Comparison of ENCODE assay signal across 28 cellular contexts in genomic region chrX:50707376-50707775, GRCh38.
A peak's percentile ranks its signal among the peaks of the same experiment; 100 is the strongest.
DNase-seq lines count a peak whose midpoint lies in the region; ATAC-seq, FAIRE-seq and TF ChIP-seq lines count a peak whose summit lies in the region.
"Had no signal": no experiment of that assay in that cellular context is flagged by ENCODE, and none has a peak within 500 bp of the region (broad histone marks: within the 10 kb centered on the region; RNA-seq: fewer than 3 reads in every experiment).

No MANE protein-coding gene starts in this region.

- no peak overlapping the region for H2BK5ac ChIP-seq in trophoblast cell (ENCODE audit: low read depth, low read length, poor library complexity)

- no peak overlapping the region for H2BK12ac ChIP-seq in trophoblast cell (ENCODE audit: low read length)

- H3K9me3 ChIP-seq in breast epithelium (no peaks in the 10 kb centered on the region), hepatocyte (ENCODE audit: low read depth) (no peaks in the 10 kb centered on the region), trophoblast cell (ENCODE audit: insufficient read depth, low read depth, low read length) (no peaks in the 10 kb centered on the region)

- peaks cover 0 to 61% of the 10 kb centered on the region in 2 donors for H3K27me3 ChIP-seq in breast epithelium
- no peaks in the 10 kb centered on the region for H3K27me3 ChIP-seq in hepatocyte
- no peaks in the 10 kb centered on the region for H3K27me3 ChIP-seq in trophoblast cell (ENCODE audit: insufficient read depth, low read length)

- no peak overlapping the region for H3K4ac ChIP-seq in trophoblast cell (ENCODE audit: low read depth, low read length)

- peak; percentile 77 for FAIRE-seq in RCC 7860 (lab: Jason Lieb, UNC)
- FAIRE-seq: A204.1, HTR-8/SVneo, urothelium cell line had no signal

- TF ChIP-seq CTCF in MCF 10A (IDR thresholded peaks at IDR 0.05; ENCODE audit: unreplicated experiment) (no peak), breast epithelium (IDR thresholded peaks at IDR 0.05) (no peak), hepatocyte (IDR thresholded peaks at IDR 0.05; ENCODE audit: poor library complexity) (no peak), type B pancreatic cell (conservative IDR thresholded peaks at IDR 0.05) (no peak)

- H4K12ac ChIP-seq in trophoblast cell (ENCODE audit: low read depth, low read length): no peak overlapping the region

- no peak overlapping the region for H3K23ac ChIP-seq in trophoblast cell (ENCODE audit: low read length)

- H3K9me2 ChIP-seq in hepatocyte (replicated peaks; ENCODE audit: insufficient read depth): no peaks in the 10 kb centered on the region

- H3K9me3 Mint-ChIP-seq in MCF 10A (ENCODE audit: unreplicated experiment): no peaks in the 10 kb centered on the region
- no peaks in the 10 kb centered on the region for H3K9me3 Mint-ChIP-seq in type B pancreatic cell
- H3K9me3 Mint-ChIP-seq in activated T-cell treated with anti-CD3 and anti-CD28 coated beads, Interleukin-2, amount 50 U/mL, for 4 hours: no peaks in the 10 kb centered on the region
- H3K9me3 Mint-ChIP-seq: activated CD4-positive, alpha-beta T cell treated with anti-CD3 and anti-CD28 coated beads, Interleukin-2, amount 10 ng/mL, durations not matched to agents 24 days and 14 days had no signal

- intact Hi-C loops in MCF 10A (cut with micrococcal nuclease): no loop called here
- intact Hi-C loops in breast epithelium (cut with DNase I; ENCODE audit: low total_unique reads): no loop called here

- DNase-seq in MCF 10A (ENCODE audit: unreplicated experiment) (peak; percentile 26), breast epithelium (ENCODE audit: low spot score in 2 of 2) (no peak), RCC 7860 (ENCODE audit: low spot score) (peak; percentile 3), hepatocyte (ENCODE audit: low spot score) (peak; percentile 23), type B pancreatic cell (ENCODE audit: extremely low spot score, unreplicated experiment) (no peak), trophoblast cell (no peak)
- no peak for DNase-seq in stimulated activated CD4-positive, alpha-beta T cell treated with anti-CD3 and anti-CD28 coated beads, Interleukin-4, amount 100 ng/mL, for 24 hours
- DNase-seq in activated T-cell treated with anti-CD3 and anti-CD28 coated beads, Interleukin-2, amount 50 U/mL, for 4 hours: no peak
- DNase-seq: activated CD4-positive, alpha-beta T cell treated with anti-CD3 and anti-CD28 coated beads, Interleukin-2, amount 10 ng/mL, durations not matched to agents 24 days and 14 days; activated naive CD4-positive, alpha-beta T cell treated with Interleukin-2 at 50 U/mL for 16 hours; activated T-cell treated with anti-CD3 and anti-CD28 coated beads, Interleukin-2, amount 50 U/mL, for 48 hours; cortex of kidney; DMS53; GDM1; KG1; mesendoderm; MV-4-11; naive B cell; NCI-H187 treated with DMSO at 0.1 percent for 48 hours; NCI-H226; RPMI8226; stimulated activated CD4-positive, alpha-beta T cell treated with anti-CD3 and anti-CD28 coated beads, Interleukin-1b, Interleukin-23, amount 100 ng/mL, for 48 hours had no signal

- H3K9ac ChIP-seq in trophoblast cell (ENCODE audit: low read length): no peak overlapping the region

- CTCF ChIA-PET in MCF 10A (lab: Yijun Ruan, JAX): interaction anchor here (0.7 to 1.4 kb wide), 4 partner anchors 8 to 1569 kb away, joined by 3 to 4 read pairs (median 4); no protein-coding TSS in a partner anchor

- no peak overlapping the region for H3K14ac ChIP-seq in trophoblast cell (ENCODE audit: low read length)

- no peak for ATAC-seq in activated T-cell treated with anti-CD3 and anti-CD28 coated beads, Interleukin-2, amount 50 U/mL, for 4 hours
- ATAC-seq: SK-N-SH treated with all-trans-retinoic acid at 6 μM for 48 hours had no signal

- no peak overlapping the region for H3K18ac ChIP-seq in trophoblast cell (ENCODE audit: low read length)

- H3K4me3 Mint-ChIP-seq in MCF 10A (ENCODE audit: unreplicated experiment): no peak overlapping the region
- H3K4me3 Mint-ChIP-seq in type B pancreatic cell: no peak overlapping the region
- H3K4me3 Mint-ChIP-seq in activated T-cell treated with anti-CD3 and anti-CD28 coated beads, Interleukin-2, amount 50 U/mL, for 4 hours: no peak overlapping the region
- H3K4me3 Mint-ChIP-seq: activated CD4-positive, alpha-beta T cell treated with anti-CD3 and anti-CD28 coated beads, Interleukin-2, amount 10 ng/mL, durations not matched to agents 24 days and 14 days; naive B cell had no signal

- H3K79me2 ChIP-seq in hepatocyte (no peaks in the 10 kb centered on the region), trophoblast cell (ENCODE audit: control insufficient read depth, insufficient read depth, low read length, poor library complexity) (no peaks in the 10 kb centered on the region)

- no peaks in the 10 kb centered on the region for H4K20me1 ChIP-seq in hepatocyte (ENCODE audit: insufficient read depth, poor library complexity, severe bottlenecking)

- H2AK5ac ChIP-seq in trophoblast cell (ENCODE audit: low read length): no peak overlapping the region

- H3K4me1 ChIP-seq in breast epithelium: no peaks in the 10 kb centered on the region
- peaks cover 5% of the 10 kb centered on the region for H3K4me1 ChIP-seq in hepatocyte (ENCODE audit: insufficient read depth)
- H3K4me1 ChIP-seq in trophoblast cell (ENCODE audit: control insufficient read depth in 1 of 2, insufficient read depth in 2 of 2, low read length in 2 of 2): peaks cover 0 to 10% of the 10 kb centered on the region in 2 experiments

- H3K27me3 Mint-ChIP-seq in MCF 10A (ENCODE audit: insufficient read depth, unreplicated experiment) (peaks cover 95% of the 10 kb centered on the region), type B pancreatic cell (no peaks in the 10 kb centered on the region)
- H3K27me3 Mint-ChIP-seq in activated T-cell treated with anti-CD3 and anti-CD28 coated beads, Interleukin-2, amount 50 U/mL, for 4 hours (ENCODE audit: low read depth): no peaks in the 10 kb centered on the region
- H3K27me3 Mint-ChIP-seq: activated CD4-positive, alpha-beta T cell treated with anti-CD3 and anti-CD28 coated beads, Interleukin-2, amount 10 ng/mL, durations not matched to agents 24 days and 14 days had no signal

- H3K4me1 Mint-ChIP-seq in MCF 10A (ENCODE audit: insufficient read depth, unreplicated experiment) (no peaks in the 10 kb centered on the region), type B pancreatic cell (ENCODE audit: unreplicated experiment) (peaks cover 20% of the 10 kb centered on the region)
- no peaks in the 10 kb centered on the region for H3K4me1 Mint-ChIP-seq in activated T-cell treated with anti-CD3 and anti-CD28 coated beads, Interleukin-2, amount 50 U/mL, for 4 hours (ENCODE audit: low read depth)
- H3K4me1 Mint-ChIP-seq: activated CD4-positive, alpha-beta T cell treated with anti-CD3 and anti-CD28 coated beads, Interleukin-2, amount 10 ng/mL, durations not matched to agents 24 days and 14 days; naive B cell had no signal

- H2AFZ ChIP-seq in hepatocyte (no peak overlapping the region), trophoblast cell (ENCODE audit: insufficient read depth, low read length, poor library complexity) (no peak overlapping the region)

- POLR2A ChIA-PET in MCF 10A (lab: Yijun Ruan, JAX): interaction anchor here (1.4 kb wide), 1 partner anchor 10 kb away, joined by 3 read pairs; no protein-coding TSS in a partner anchor

- 15% methylated on average over 2 of the region's 2 CpGs for WGBS in hepatocyte (ENCODE audit: low lambda C conversion rate, missing lambda C conversion rate)
- WGBS in trophoblast cell (ENCODE audit: extremely low coverage, insufficient coverage, insufficient read length): no CpG with 5 or more reads among the region's 2 CpGs

- no peak overlapping the region for H4K91ac ChIP-seq in trophoblast cell (ENCODE audit: low read depth, low read length)

- no TSS peak for BruUV-seq in MCF 10A (replicated peaks; lab: Mats Ljungman, UMichigan)

- no peak overlapping the region for H3K4me2 ChIP-seq in hepatocyte
- H3K4me2 ChIP-seq in trophoblast cell (ENCODE audit: low read length): no peak overlapping the region

- H3K36me3 Mint-ChIP-seq in MCF 10A (ENCODE audit: insufficient read depth, unreplicated experiment): peaks cover under 1% of the 10 kb centered on the region
- H3K36me3 Mint-ChIP-seq in type B pancreatic cell: peaks cover 3% of the 10 kb centered on the region
- no peaks in the 10 kb centered on the region for H3K36me3 Mint-ChIP-seq in activated T-cell treated with anti-CD3 and anti-CD28 coated beads, Interleukin-2, amount 50 U/mL, for 4 hours (ENCODE audit: insufficient read depth)
- H3K36me3 Mint-ChIP-seq: naive B cell had no signal

- no peaks in the 10 kb centered on the region for H3K36me3 ChIP-seq in breast epithelium
- no peaks in the 10 kb centered on the region for H3K36me3 ChIP-seq in hepatocyte (replicated peaks; ENCODE audit: insufficient read depth, low read depth)
- H3K36me3 ChIP-seq in trophoblast cell (ENCODE audit: control insufficient read depth in 1 of 2, insufficient read depth in 2 of 2, low read length in 2 of 2): no peaks in the 10 kb centered on the region

- no peak for TF ChIP-seq POLR2A in breast epithelium (IDR thresholded peaks at IDR 0.05)

- no peak overlapping the region for H3K27ac ChIP-seq in breast epithelium
- peak overlapping the region; percentile 74 for H3K27ac ChIP-seq in hepatocyte
- H3K27ac ChIP-seq in trophoblast cell (ENCODE audit: low read depth, low read length): no peak overlapping the region
- H3K27ac ChIP-seq: skin epidermis, VCaP had no signal

- peaks cover 5% of the 10 kb centered on the region for H3K79me1 ChIP-seq in trophoblast cell (ENCODE audit: low read length)

- no peak overlapping the region for H3K4me3 ChIP-seq in breast epithelium
- H3K4me3 ChIP-seq in hepatocyte: no peak overlapping the region
- no peak overlapping the region for H3K4me3 ChIP-seq in trophoblast cell (ENCODE audit: low read depth, low read length)
- H3K4me3 ChIP-seq: skin epidermis had no signal

- H2BK120ac ChIP-seq in trophoblast cell (ENCODE audit: insufficient read depth, low read length, poor library complexity): no peak overlapping the region

- H4K8ac ChIP-seq in trophoblast cell (ENCODE audit: low read depth, low read length): no peak overlapping the region

- H3K27ac Mint-ChIP-seq in MCF 10A (ENCODE audit: low read depth, unreplicated experiment) (no peak overlapping the region), type B pancreatic cell (peak overlapping the region; percentile 14)
- H3K27ac Mint-ChIP-seq: activated CD4-positive, alpha-beta T cell treated with anti-CD3 and anti-CD28 coated beads, Interleukin-2, amount 10 ng/mL, durations not matched to agents 24 days and 14 days; naive B cell had no signal

Comparison
In these comparisons a context has a peak if more than half of its experiments do, and no peak if none do; other contexts are left out.
1. DNase-seq: peak in MCF 10A (single experiment), RCC 7860 (single experiment) and hepatocyte (single experiment); none in breast epithelium (0 of 2), type B pancreatic cell (single experiment), trophoblast cell (0 of 2), stimulated activated CD4-positive, alpha-beta T cell treated with anti-CD3 and anti-CD28 coated beads, Interleukin-4, amount 100 ng/mL, for 24 hours (single experiment) and activated T-cell treated with anti-CD3 and anti-CD28 coated beads, Interleukin-2, amount 50 U/mL, for 4 hours (single experiment).